ENCODE assay signal across 8 cellular contexts in the genomic region with DNA sequence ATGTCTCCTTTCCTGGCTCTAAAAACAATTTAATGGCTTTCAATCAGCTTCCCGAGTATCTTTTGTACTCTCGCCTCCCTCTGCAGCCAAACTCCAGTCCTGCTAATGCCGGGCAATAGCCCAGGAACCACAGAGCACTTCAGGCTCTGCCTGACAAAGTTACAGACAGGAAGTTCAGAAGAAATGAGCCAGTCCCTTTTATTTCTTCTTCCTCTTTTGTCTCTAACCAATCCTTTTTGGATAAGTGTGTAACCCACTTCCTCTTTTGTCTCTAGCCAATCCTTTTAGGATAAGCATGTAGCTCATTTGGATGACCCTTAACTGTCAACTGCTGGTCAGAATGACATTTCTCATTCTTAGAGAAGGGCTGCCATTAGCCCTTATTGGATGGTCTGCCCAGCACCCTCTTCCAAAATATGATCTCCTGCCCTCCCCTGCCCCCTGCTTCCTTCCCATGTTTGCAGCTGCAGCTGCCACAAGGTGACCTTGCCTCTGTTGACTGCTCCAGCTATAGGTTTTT. TPM values are rescaled to one million over a fixed set of nuclear protein-coding genes. Genes with fewer than 3 reads are reported as not detected.
DNase-seq lines count a peak whose midpoint lies in the region; FAIRE-seq and TF ChIP-seq lines count a peak whose summit lies in the region.

No MANE protein-coding gene starts in this region.

- H3K9me2 ChIP-seq in GM23248 (ENCODE audit: insufficient read depth) = no peaks in the 10 kb centered on the region

- peaks cover 19% of the 10 kb centered on the region for H3F3A ChIP-seq in GM23248 (ENCODE audit: insufficient read depth)

- no peaks in the 10 kb centered on the region for H3K27me3 ChIP-seq in GM23248 (replicated peaks; ENCODE audit: insufficient read depth)
- no peaks in the 10 kb centered on the region for H3K27me3 ChIP-seq in skeletal muscle satellite cell (ENCODE audit: control insufficient read depth, insufficient read depth, low read length)

- H3K79me2 ChIP-seq in GM23248 (ENCODE audit: insufficient read depth) = no peaks in the 10 kb centered on the region

- H3K9ac ChIP-seq in GM23248 (peak overlapping the region; percentile 44), skeletal muscle satellite cell (ENCODE audit: low read depth, low read length) (no peak overlapping the region)

- WGBS in GM23248 (ENCODE audit: low coverage in 1 of 2, low lambda C conversion rate in 2 of 2, missing lambda C conversion rate in 2 of 2), 2 experiments = 9 to 14% methylated on average over 3 of the region's 3 CpGs

- FAIRE-seq in H54 (lab: Jason Lieb, UNC) = no peak

- TF ChIP-seq POLR2A in H54 (IDR thresholded peaks at IDR 0.05; ENCODE audit: low read depth, low read length) = no peak

- no peak overlapping the region; the same call in 1 of the 2 replicates for H3K4me3 ChIP-seq in GM23248
- no peak overlapping the region for H3K4me3 ChIP-seq in fibroblast of the aortic adventitia (ENCODE audit: low read depth, low read length)
- H3K4me3 ChIP-seq in skeletal muscle satellite cell (ENCODE audit: low read length) = no peak overlapping the region

- peak overlapping the region; percentile 94 for H2AFZ ChIP-seq in GM23248

- no peaks in the 10 kb centered on the region for H4K20me1 ChIP-seq in GM23248 (ENCODE audit: insufficient read depth)

- H3K4me1 ChIP-seq in GM23248 (ENCODE audit: insufficient read depth) (peaks cover 10% of the 10 kb centered on the region), skeletal muscle satellite cell (ENCODE audit: control insufficient read depth, insufficient read depth, low read length) (peaks cover 10% of the 10 kb centered on the region)

- peak overlapping the region; percentile 48 for H3K27ac ChIP-seq in GM23248

- H3K4me2 ChIP-seq in GM23248 (ENCODE audit: unreplicated experiment) = peak overlapping the region; percentile 42
- H3K4me2 ChIP-seq in skeletal muscle satellite cell (ENCODE audit: low read length) = peak overlapping the region; percentile 33

- TF ChIP-seq CTCF in fibroblast of the aortic adventitia (IDR thresholded peaks at IDR 0.05; ENCODE audit: insufficient read depth, low read length) = no peak

- H3K9me3 ChIP-seq in GM23248 (ENCODE audit: low read depth) (no peaks in the 10 kb centered on the region), skeletal muscle satellite cell (replicated peaks; ENCODE audit: low read length) (no peaks in the 10 kb centered on the region)

- in situ Hi-C loops in GM23248 (cut with MboI) = no loop called here

- peak; percentile 80 for DNase-seq in GDM1 (lab: John Stamatoyannopoulos, UW)
- peak; percentile 62 for DNase-seq in GM23248
- DNase-seq in SIG-M5 treated with dmso at 0.1 percent for 504 hours (lab: John Stamatoyannopoulos, UW; ENCODE audit: unreplicated experiment) = peak; percentile 99
- DNase-seq in fibroblast of the aortic adventitia (ENCODE audit: low read depth) = peak; percentile 66
- no peak for DNase-seq in NCI-H128 (lab: John Stamatoyannopoulos, UW; ENCODE audit: unreplicated experiment)
- DNase-seq in islet precursor cell = no peak
- DNase-seq in H54 (ENCODE audit: insufficient read length, low spot score) = no peak

- H3K36me3 ChIP-seq in GM23248 (ENCODE audit: low read depth) (no peaks in the 10 kb centered on the region), skeletal muscle satellite cell (ENCODE audit: insufficient read depth, low read length) (no peaks in the 10 kb centered on the region)

RNA-seq across cellular contexts. Expression of a gene that starts 6.4 kb away (rescaled TPM):
- 12.0 and 12.3 TPM in 2 replicates for total RNA-seq in GM23248 (2014; rRNA removed; shearing (Covaris generic))
- 5.4 and 6.0 TPM in 2 replicates for polyA plus RNA-seq in GM23248 (2016; fragmentation: Nextera tagmentation; extraction: Ambion mirVana)
- 2.6 and 25.8 TPM in 2 replicates for total RNA-seq in fibroblast of the aortic adventitia (ENCODE audit: low replicate concordance)
- total RNA-seq in skeletal muscle satellite cell (2012; rRNA removed) = 4.1 and 6.1 TPM in 2 replicates

RNA-seq across cellular contexts. Expression of a gene that starts 15.4 kb away (rescaled TPM):
- 17.3 and 29.0 TPM in 2 replicates for total RNA-seq in GM23248 (2014; rRNA removed; shearing (Covaris generic))
- 28.1 and 28.3 TPM in 2 replicates for polyA plus RNA-seq in GM23248 (2016; fragmentation: Nextera tagmentation; extraction: Ambion mirVana)
- 27.9 and 29.4 TPM in 2 replicates for total RNA-seq in fibroblast of the aortic adventitia (ENCODE audit: low replicate concordance)
- 10.1 and 24.2 TPM in 2 replicates for total RNA-seq in skeletal muscle satellite cell (2012; rRNA removed)

Comparison
In these comparisons a context has a peak if more than half of its experiments do, and no peak if none do; other contexts are left out.
1. DNase-seq: peak in GDM1 (single experiment), GM23248 (single experiment), SIG-M5 treated with dmso at 0.1 percent for 504 hours (single experiment) and fibroblast of the aortic adventitia (single experiment); none in NCI-H128 (single experiment), islet precursor cell (single experiment) and H54 (single experiment).